15 cellular contexts compared by ENCODE assay signal in genomic region chr2:125397535-125398251, GRCh38.
DNase-seq lines count a peak whose midpoint lies in the region; ATAC-seq and TF ChIP-seq lines count a peak whose summit lies in the region.
"Had no signal": no experiment of that assay in that cellular context is flagged by ENCODE, and none has a peak within 500 bp of the region (broad histone marks: within the 10 kb centered on the region; RNA-seq: fewer than 3 reads in every experiment).

No MANE protein-coding gene starts in this region.

- H3K4me1 ChIP-seq in GM23248 (ENCODE audit: insufficient read depth) (no peaks in the 10 kb centered on the region), right atrium auricular region (no peaks in the 10 kb centered on the region)

- H4K20me1 ChIP-seq in GM23248 (ENCODE audit: insufficient read depth): no peaks in the 10 kb centered on the region

- no peaks in the 10 kb centered on the region for H3K9me3 ChIP-seq in GM23248 (ENCODE audit: low read depth)
- H3K9me3 ChIP-seq in right atrium auricular region: no peaks in the 10 kb centered on the region

- in situ Hi-C loops in GM23248 (cut with MboI): no loop called here

- no peak overlapping the region for H2AFZ ChIP-seq in GM23248

- no peak overlapping the region for H3K4me2 ChIP-seq in GM23248 (ENCODE audit: unreplicated experiment)

- TF ChIP-seq CTCF in GM10248 (IDR thresholded peaks at IDR 0.05; ENCODE audit: control extremely low read depth, extremely low read depth, low read depth, missing control alignments) (no peak), right atrium auricular region (IDR thresholded peaks at IDR 0.05) (no peak)

- 17 to 22% methylated on average over 4 of the region's 4 CpGs for WGBS in GM23248 (ENCODE audit: low coverage in 1 of 2, low lambda C conversion rate in 2 of 2, missing lambda C conversion rate in 2 of 2), 2 experiments

- H3K4me3 ChIP-seq in GM23248 (no peak overlapping the region), right atrium auricular region (no peak overlapping the region)

- no peaks in the 10 kb centered on the region for H3K79me2 ChIP-seq in GM23248 (ENCODE audit: insufficient read depth)

- H3F3A ChIP-seq in GM23248 (ENCODE audit: insufficient read depth): no peaks in the 10 kb centered on the region

- H3K27ac ChIP-seq in GM23248 (no peak overlapping the region), right atrium auricular region (no peak overlapping the region)
- H3K27ac ChIP-seq: epithelial cell of prostate had no signal

- H3K36me3 ChIP-seq in GM23248 (ENCODE audit: low read depth) (no peaks in the 10 kb centered on the region), right atrium auricular region (no peaks in the 10 kb centered on the region)

- POLR2A ChIA-PET in GM10248 (lab: Yijun Ruan, JAX): no interaction called here

- H3K27me3 ChIP-seq in GM23248 (replicated peaks; ENCODE audit: insufficient read depth) (no peaks in the 10 kb centered on the region), right atrium auricular region (no peaks in the 10 kb centered on the region)

- peak; percentile 37 for DNase-seq in GM10248 (ENCODE audit: extremely low spot score)
- peak; percentile 7 for DNase-seq in GM19238 (ENCODE audit: insufficient read length, low spot score)
- DNase-seq in activated CD8-positive, alpha-beta memory T cell treated with anti-CD3 and anti-CD28 coated beads, Interleukin-2, amount 50 U/mL, for 4 hours: no peak
- DNase-seq in GM23248: no peak
- no peak for DNase-seq in stimulated activated CD4-positive, alpha-beta T cell treated with anti-CD3 and anti-CD28 coated beads, Interleukin-4, amount 100 ng/mL, for 4 hours
- no peak for DNase-seq in right atrium auricular region (ENCODE audit: low spot score)
- DNase-seq: activated gamma-delta T cell treated with Interleukin-2 at 50 U/mL for 16 hours; midbrain; NCI-H2029; posterior cingulate gyrus; stimulated activated CD4-positive, alpha-beta T cell treated with anti-CD3 and anti-CD28 coated beads, Interleukin-4, amount 100 ng/mL, for 1 hour had no signal

- ATAC-seq in GM21737 (IDR thresholded peaks at IDR 0.05; ENCODE audit: unreplicated experiment) (peak; percentile 86), HG03103 (IDR thresholded peaks at IDR 0.05; ENCODE audit: low read depth, unreplicated experiment) (peak; percentile 89)
- ATAC-seq: HepG2 had no signal

- no peaks in the 10 kb centered on the region for H3K9me2 ChIP-seq in GM23248 (ENCODE audit: insufficient read depth)

- no peak overlapping the region for H3K9ac ChIP-seq in GM23248

- CTCF ChIA-PET in GM10248 (lab: Yijun Ruan, JAX): interaction anchor here (0.8 to 3.9 kb wide), 6 partner anchors 9 to 84 kb away, joined by 3 to 14 read pairs (median 4); no protein-coding TSS in a partner anchor

Comparison
In these comparisons a context has a peak if more than half of its experiments do, and no peak if none do; other contexts are left out.
1. DNase-seq: peak in GM10248 (single experiment) and GM19238 (single experiment); none in activated CD8-positive, alpha-beta memory T cell treated with anti-CD3 and anti-CD28 coated beads, Interleukin-2, amount 50 U/mL, for 4 hours (single experiment), GM23248 (single experiment), stimulated activated CD4-positive, alpha-beta T cell treated with anti-CD3 and anti-CD28 coated beads, Interleukin-4, amount 100 ng/mL, for 4 hours (0 of 2) and right atrium auricular region (single experiment).